In genomic region chr2:33502025-33502424, GRCh38 we compare ENCODE assay signal across 33 cellular contexts. TPM values are rescaled to one million over a fixed set of nuclear protein-coding genes. Genes with fewer than 3 reads are reported as not detected.
DNase-seq lines count a peak whose midpoint lies in the region; ATAC-seq and TF ChIP-seq lines count a peak whose summit lies in the region.
"Had no signal": no experiment of that assay in that cellular context is flagged by ENCODE, and none has a peak within 500 bp of the region (broad histone marks: within the 10 kb centered on the region; RNA-seq: fewer than 3 reads in every experiment).

No MANE protein-coding gene starts in this region.

- TF ChIP-seq POLR2A in prostate gland (IDR thresholded peaks at IDR 0.05): no peak

- H3K4me1 ChIP-seq in prostate gland (replicated peaks): no peaks in the 10 kb centered on the region
- H3K4me1 ChIP-seq: parathyroid adenoma, right lobe of liver had no signal

- no peaks in the 10 kb centered on the region for H3K27me3 ChIP-seq in prostate gland (replicated peaks; ENCODE audit: insufficient read depth)
- H3K27me3 ChIP-seq: gastrocnemius medialis, right lobe of liver, stomach had no signal

- intact Hi-C loops in prostate gland (cut with DNase I): no loop called here

- TF ChIP-seq CTCF in prostate gland (IDR thresholded peaks at IDR 0.05): no peak

- H3K9me3 Mint-ChIP-seq in activated naive CD8-positive, alpha-beta T cell treated with anti-CD3 and anti-CD28 coated beads, Interleukin-2, amount 50 U/mL, for 24 hours: no peaks in the 10 kb centered on the region
- no peaks in the 10 kb centered on the region for H3K9me3 Mint-ChIP-seq in activated naive CD8-positive, alpha-beta T cell treated with anti-CD3 and anti-CD28 coated beads for 36 hours
- H3K9me3 Mint-ChIP-seq: brain; effector memory CD8-positive, alpha-beta T cell; H9; T-cell had no signal

- ATAC-seq in activated naive CD8-positive, alpha-beta T cell treated with anti-CD3 and anti-CD28 coated beads, Interleukin-2, amount 50 U/mL, for 24 hours: no peak
- ATAC-seq in HG02642 (IDR thresholded peaks at IDR 0.05; ENCODE audit: poor library complexity, unreplicated experiment): no peak
- ATAC-seq: effector memory CD8-positive, alpha-beta T cell; esophagus mucosa; gastrocnemius medialis; right lobe of liver; T-cell had no signal

- no peak for DNase-seq in activated naive CD8-positive, alpha-beta T cell treated with anti-CD3 and anti-CD28 coated beads, Interleukin-2, amount 50 U/mL, for 24 hours
- DNase-seq in activated naive CD8-positive, alpha-beta T cell treated with anti-CD3 and anti-CD28 coated beads for 36 hours: no peak
- peak; percentile 46 for DNase-seq in NOMO-1 treated with dmso at 0.1 percent for 144 hours (lab: John Stamatoyannopoulos, UW; ENCODE audit: unreplicated experiment)
- no peak for DNase-seq in caudate nucleus (lab: John Stamatoyannopoulos, UW)
- no peak for DNase-seq in prostate gland (ENCODE audit: low spot score)
- no peak for DNase-seq in kidney glomerular epithelial cell (lab: John Stamatoyannopoulos, UW)
- DNase-seq in dermis blood vessel endothelial cell: no peak
- DNase-seq: 8988T; activated effector memory CD4-positive, alpha-beta T cell treated with anti-CD3 and anti-CD28 coated beads, Interleukin-2, amount 50 U/mL, for 16 hours; CD4-positive, alpha-beta memory T cell; DMS 273 treated with DMSO at 0.1 percent for 48 hours; effector memory CD8-positive, alpha-beta T cell; gastrocnemius medialis; H9; hippocampal formation; Karpas-422; NCI-H1417 treated with DMSO at 0.1 percent for 48 hours; NCI-H2081 treated with DMSO at 0.1 percent for 48 hours; NCI-H446; NCI-H82; PC-9; right lobe of liver; SHP77 treated with DMSO at 0.1 percent for 48 hours; stimulated activated CD4-positive, alpha-beta T cell treated with anti-CD3 and anti-CD28 coated beads, Interleukin-12 subunit alpha, Interleukin-12 subunit beta, amount 100 ng/mL, for 4 hours; stimulated activated CD4-positive, alpha-beta T cell treated with anti-CD3 and anti-CD28 coated beads, Interleukin-4, amount 100 ng/mL, for 4 hours; stomach; T-cell; trophoblast cell had no signal

- H3K36me3 ChIP-seq in prostate gland: no peaks in the 10 kb centered on the region
- H3K36me3 ChIP-seq: gastrocnemius medialis, right lobe of liver, stomach had no signal

- peaks cover 2% of the 10 kb centered on the region for H3K36me3 Mint-ChIP-seq in activated naive CD8-positive, alpha-beta T cell treated with anti-CD3 and anti-CD28 coated beads, Interleukin-2, amount 50 U/mL, for 24 hours (ENCODE audit: low read depth)
- no peaks in the 10 kb centered on the region for H3K36me3 Mint-ChIP-seq in activated naive CD8-positive, alpha-beta T cell treated with anti-CD3 and anti-CD28 coated beads for 36 hours
- H3K36me3 Mint-ChIP-seq: brain had no signal

- H3K27me3 Mint-ChIP-seq in activated naive CD8-positive, alpha-beta T cell treated with anti-CD3 and anti-CD28 coated beads, Interleukin-2, amount 50 U/mL, for 24 hours: peaks cover 6% of the 10 kb centered on the region
- H3K27me3 Mint-ChIP-seq in activated naive CD8-positive, alpha-beta T cell treated with anti-CD3 and anti-CD28 coated beads for 36 hours: no peaks in the 10 kb centered on the region
- H3K27me3 Mint-ChIP-seq: CD4-positive, alpha-beta memory T cell; T-cell had no signal

- no peak overlapping the region for H3K4me3 Mint-ChIP-seq in activated naive CD8-positive, alpha-beta T cell treated with anti-CD3 and anti-CD28 coated beads, Interleukin-2, amount 50 U/mL, for 24 hours
- no peak overlapping the region for H3K4me3 Mint-ChIP-seq in activated naive CD8-positive, alpha-beta T cell treated with anti-CD3 and anti-CD28 coated beads for 36 hours
- H3K4me3 Mint-ChIP-seq: brain; CD4-positive, alpha-beta memory T cell; effector memory CD8-positive, alpha-beta T cell; H9; neural crest cell; T-cell had no signal

- peak overlapping the region; percentile 7 for H3K27ac Mint-ChIP-seq in activated naive CD8-positive, alpha-beta T cell treated with anti-CD3 and anti-CD28 coated beads, Interleukin-2, amount 50 U/mL, for 24 hours
- no peak overlapping the region for H3K27ac Mint-ChIP-seq in activated naive CD8-positive, alpha-beta T cell treated with anti-CD3 and anti-CD28 coated beads for 36 hours
- H3K27ac Mint-ChIP-seq: brain; CD4-positive, alpha-beta memory T cell; effector memory CD8-positive, alpha-beta T cell; H9; T-cell had no signal

- WGBS in prostate gland: 91% methylated on average over 2 of the region's 2 CpGs

- H3K27ac ChIP-seq in caudate nucleus (ENCODE audit: low read depth, low read length): peak overlapping the region; percentile 61
- H3K27ac ChIP-seq in prostate gland: no peak overlapping the region
- H3K27ac ChIP-seq: gastrocnemius medialis, parathyroid adenoma, PC-9, right lobe of liver, stomach had no signal

- H3K9me3 ChIP-seq in prostate gland: no peaks in the 10 kb centered on the region
- H3K9me3 ChIP-seq: gastrocnemius medialis, right lobe of liver, stomach had no signal

- H3K4me1 Mint-ChIP-seq in activated naive CD8-positive, alpha-beta T cell treated with anti-CD3 and anti-CD28 coated beads, Interleukin-2, amount 50 U/mL, for 24 hours: peaks cover 27% of the 10 kb centered on the region
- H3K4me1 Mint-ChIP-seq in activated naive CD8-positive, alpha-beta T cell treated with anti-CD3 and anti-CD28 coated beads for 36 hours: peaks cover 15% of the 10 kb centered on the region
- H3K4me1 Mint-ChIP-seq: brain had no signal

- H3K4me3 ChIP-seq in prostate gland: no peak overlapping the region
- H3K4me3 ChIP-seq: gastrocnemius medialis, PC-9, right lobe of liver, stomach had no signal

RNA-seq across cellular contexts. Expression of gene RASGRP3, which starts 25.6 kb away (rescaled TPM):
- 1 to 10 TPM; 5.5 to 5.8 TPM for total RNA-seq in activated naive CD8-positive, alpha-beta T cell treated with anti-CD3 and anti-CD28 coated beads for 36 hours
- 10 to 100 TPM in 1 of 2 donors, under 1 TPM in 1; 0.73 to 21.0 TPM for total RNA-seq in prostate gland
- total RNA-seq in dermis blood vessel endothelial cell: 202 and 255 TPM in 2 replicates
- total RNA-seq: H9 had no signal
